ENCODE assay signal across 15 cellular contexts in genomic region chr10:14382531-14382930, GRCh38.
"Had no signal": no experiment of that assay in that cellular context is flagged by ENCODE, and none has a peak within 500 bp of the region (broad histone marks: within the 10 kb centered on the region; RNA-seq: fewer than 3 reads in every experiment).

No MANE protein-coding gene starts in this region.

- H3K4me1 ChIP-seq: left ventricle myocardium inferior, stomach, transverse colon, uterus had no signal

- DNase-seq: activated gamma-delta T cell treated with Interleukin-2 at 50 U/mL for 16 hours; effector memory CD4-positive, alpha-beta T cell; foreskin melanocyte; glutamatergic neuron; immature natural killer cell; left ventricle myocardium inferior; mammary epithelial cell; midbrain; stomach; transverse colon; uterus had no signal

- H3K27me3 ChIP-seq: hepatocyte, transverse colon, uterus had no signal

- H3K4me2 ChIP-seq: hepatocyte, smooth muscle cell had no signal

- ATAC-seq: esophagus mucosa, sciatic nerve had no signal

- H2AFZ ChIP-seq: hepatocyte had no signal

- H3K79me2 ChIP-seq: hepatocyte had no signal

- H3K27ac ChIP-seq: hepatocyte, left ventricle myocardium inferior, stomach, transverse colon, uterus had no signal

- H3K9me3 ChIP-seq: stomach, transverse colon, uterus had no signal

- H3K4me3 ChIP-seq: hepatocyte, left ventricle myocardium inferior, smooth muscle cell, stomach, transverse colon, uterus had no signal

- H3K36me3 ChIP-seq: left ventricle myocardium inferior, stomach, transverse colon, uterus had no signal
